ENCODE assay signal across 8 cellular contexts in the genomic region with DNA sequence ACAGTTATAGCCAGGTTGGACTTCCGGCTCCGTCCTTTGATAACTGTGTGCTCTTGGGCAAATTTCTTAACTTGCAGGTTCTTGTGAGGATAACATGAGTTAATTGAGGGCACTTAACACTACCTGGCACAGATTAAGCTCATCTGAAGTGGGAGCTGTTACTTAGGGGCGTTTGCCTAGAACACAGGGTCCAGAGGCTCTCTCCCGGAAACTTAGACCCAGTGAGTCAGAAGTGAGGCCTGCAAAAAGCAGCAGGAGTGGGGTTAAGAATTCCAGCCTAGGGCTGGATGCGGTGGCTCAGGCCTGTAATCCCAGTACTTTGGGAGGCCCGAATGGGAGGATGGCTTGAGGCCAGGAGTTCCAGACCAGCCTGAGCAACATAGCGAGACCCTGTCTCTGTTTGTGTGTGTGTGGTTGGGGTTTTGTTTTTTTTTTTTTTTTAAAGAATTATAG. TPM values are rescaled to one million over a fixed set of nuclear protein-coding genes. Genes with fewer than 3 reads are reported as not detected.
DNase-seq lines count a peak whose midpoint lies in the region; ATAC-seq and TF ChIP-seq lines count a peak whose summit lies in the region.

No MANE protein-coding gene starts in this region.

- peaks cover 45% of the 10 kb centered on the region for H3K4me1 Mint-ChIP-seq in Calu3 (ENCODE audit: low read depth, unreplicated experiment)
- peaks cover 24% of the 10 kb centered on the region for H3K4me1 Mint-ChIP-seq in progenitor cell of endocrine pancreas (ENCODE audit: low read depth)

- TF ChIP-seq CTCF in Calu3 (IDR thresholded peaks at IDR 0.05; ENCODE audit: unreplicated experiment) (no peak), RWPE1 (conservative IDR thresholded peaks at IDR 0.05; ENCODE audit: low read depth) (no peak), progenitor cell of endocrine pancreas (IDR thresholded peaks at IDR 0.05; ENCODE audit: unreplicated experiment) (no peak)

- H3K9me3 Mint-ChIP-seq in Calu3 (ENCODE audit: low read depth, unreplicated experiment): no peaks in the 10 kb centered on the region
- no peaks in the 10 kb centered on the region for H3K9me3 Mint-ChIP-seq in progenitor cell of endocrine pancreas (ENCODE audit: low read depth)

- CTCF ChIA-PET in Calu3 (lab: Charles Lee): interaction anchor here (0.6 to 3.8 kb wide), 5 partner anchors 10 to 1290 kb away, joined by 3 to 19 read pairs (median 4); no protein-coding TSS in a partner anchor
- CTCF ChIA-PET in RWPE1 (lab: Yijun Ruan, JAX): interaction anchor here (0.6 to 1.2 kb wide), 6 partner anchors 17 to 210 kb away, joined by 3 to 5 read pairs (median 3); a partner anchor contains a TSS

- peak; percentile 61 for DNase-seq in Calu3
- peak; percentile 71 for DNase-seq in RWPE1 (ENCODE audit: low spot score)
- no peak for DNase-seq in progenitor cell of endocrine pancreas (ENCODE audit: low spot score, unreplicated experiment)
- no peak for DNase-seq in NCI-H1092 (lab: John Stamatoyannopoulos, UW)
- no peak for DNase-seq in NCI-H82 treated with DMSO at 0.1 percent for 48 hours (lab: John Stamatoyannopoulos, UW; ENCODE audit: unreplicated experiment)
- DNase-seq in NCI-H510A treated with DMSO at 0.1 percent for 48 hours (lab: John Stamatoyannopoulos, UW): no peak
- DNase-seq in activated CD4-positive, alpha-beta T cell treated with anti-CD3 and anti-CD28 coated beads, Interleukin-2, amount 50 U/mL, for 1 hour: no peak

- H3K4me3 Mint-ChIP-seq in Calu3 (ENCODE audit: low read depth, unreplicated experiment): peak overlapping the region; percentile 92
- H3K4me3 Mint-ChIP-seq in progenitor cell of endocrine pancreas (ENCODE audit: low read depth): no peak overlapping the region

- intact Hi-C loops in Calu3 (cut with micrococcal nuclease; ENCODE audit: unreplicated experiment): loop anchor here (2.0 to 10.0 kb wide), 5 partner anchors 27 to 201 kb away; a partner anchor contains a TSS

- ATAC-seq in esophagus mucosa: peak; percentile 30

- POLR2A ChIA-PET in RWPE1 (lab: Yijun Ruan, JAX; ENCODE audit: low non-redundant PET): interaction anchor here (0.6 kb wide), 2 partner anchors 14 to 129 kb away, joined by 3 to 4 read pairs; no protein-coding TSS in a partner anchor

- H3K27me3 Mint-ChIP-seq in Calu3 (ENCODE audit: unreplicated experiment): no peaks in the 10 kb centered on the region
- H3K27me3 Mint-ChIP-seq in progenitor cell of endocrine pancreas: no peaks in the 10 kb centered on the region

- H3K27ac Mint-ChIP-seq in Calu3 (ENCODE audit: unreplicated experiment) (peak overlapping the region; percentile 95), progenitor cell of endocrine pancreas (peak overlapping the region; percentile 37)

- H3K36me3 Mint-ChIP-seq in Calu3 (ENCODE audit: insufficient read depth, unreplicated experiment): peaks cover 87% of the 10 kb centered on the region
- peaks cover 15% of the 10 kb centered on the region for H3K36me3 Mint-ChIP-seq in progenitor cell of endocrine pancreas (ENCODE audit: insufficient read depth)

- BruUV-seq in Calu3 (replicated peaks; lab: Mats Ljungman, UMichigan): no TSS peak

- peak overlapping the region; percentile 99 for H3K27ac ChIP-seq in RWPE1

RNA-seq across cellular contexts. Expression of a gene that starts 1.4 kb away (rescaled TPM):
- total RNA-seq in Calu3 (2022) (164 and 215 TPM in 2 replicates), esophagus mucosa (67.9 TPM), progenitor cell of endocrine pancreas (6.5 and 9.0 TPM in 2 replicates)

RNA-seq across cellular contexts. Expression of a gene that starts 5.7 kb away (rescaled TPM):
- total RNA-seq in Calu3 (2022) (30.4 and 32.0 TPM in 2 replicates), esophagus mucosa (13.4 TPM), progenitor cell of endocrine pancreas (26.4 and 29.9 TPM in 2 replicates)

RNA-seq across cellular contexts. Expression of a gene that starts 9.7 kb away (rescaled TPM):
- total RNA-seq in Calu3 (2022) (0.78 and 1.8 TPM in 2 replicates), esophagus mucosa (not detected), progenitor cell of endocrine pancreas (1.4 and 2.4 TPM in 2 replicates)

RNA-seq across cellular contexts. Expression of a gene that starts 15.4 kb away (rescaled TPM):
- total RNA-seq in Calu3 (2022) (230 and 257 TPM in 2 replicates), esophagus mucosa (169 TPM), progenitor cell of endocrine pancreas (345 and 347 TPM in 2 replicates)

RNA-seq across cellular contexts. Expression of a gene that starts 31.1 kb away (rescaled TPM):
- 130 and 134 TPM in 2 replicates for total RNA-seq in Calu3 (2022)
- total RNA-seq in esophagus mucosa: 28.7 TPM
- total RNA-seq in progenitor cell of endocrine pancreas: 78.4 and 79.8 TPM in 2 replicates

Comparison
In these comparisons a context has a peak if more than half of its experiments do, and no peak if none do; other contexts are left out.
1. DNase-seq: peak in Calu3 (single experiment) and RWPE1 (single experiment); none in progenitor cell of endocrine pancreas (single experiment), NCI-H1092 (single experiment), NCI-H82 treated with DMSO at 0.1 percent for 48 hours (single experiment), NCI-H510A treated with DMSO at 0.1 percent for 48 hours (single experiment) and activated CD4-positive, alpha-beta T cell treated with anti-CD3 and anti-CD28 coated beads, Interleukin-2, amount 50 U/mL, for 1 hour (single experiment).